ENCODE assay signal across 16 cellular contexts in the genomic region with DNA sequence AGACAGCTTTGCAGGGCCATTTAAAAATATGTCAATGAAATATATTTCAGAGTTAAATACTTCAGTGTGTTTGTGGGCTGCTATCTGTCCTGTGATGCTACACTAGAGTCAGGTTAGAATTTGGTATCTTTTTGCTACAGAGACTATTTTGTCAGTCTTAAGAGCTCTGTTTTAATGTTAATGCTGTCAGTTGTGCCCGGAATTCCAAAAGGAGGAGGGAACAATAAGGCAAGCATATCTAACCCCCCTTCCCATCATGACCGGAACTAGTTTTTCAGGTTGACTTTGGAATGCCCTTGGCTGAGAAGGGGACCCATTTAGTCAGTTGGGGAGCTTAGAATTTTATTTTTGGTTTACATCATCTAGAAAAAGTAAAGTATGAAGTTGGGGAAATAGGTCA.
"Had no signal": no experiment of that assay in that cellular context is flagged by ENCODE, and none has a peak within 500 bp of the region (broad histone marks: within the 10 kb centered on the region; RNA-seq: fewer than 3 reads in every experiment).

No MANE protein-coding gene starts in this region.

- H3K4me1 ChIP-seq: colonic mucosa had no signal

- H3K9me3 ChIP-seq: colonic mucosa, esophagus squamous epithelium, ovary, tibial artery, vagina had no signal

- H3K27ac ChIP-seq: colonic mucosa, esophagus squamous epithelium, tibial artery, vagina had no signal

- H3K4me3 ChIP-seq: colonic mucosa, esophagus squamous epithelium, lung, ovary, tibial artery, vagina had no signal

- ATAC-seq: activated T-cell treated with anti-CD3 and anti-CD28 coated beads, Interleukin-2, amount 50 U/mL, for 72 hours; stimulated activated memory B cell treated with anti-CD40 and anti-IgM and Interleukin-4, amounts not matched to agents 10 μg/mL and 1 μg/mL and 100 μg/mL, for 72 hours had no signal

- H3K36me3 ChIP-seq: colonic mucosa, esophagus squamous epithelium, ovary, tibial artery, vagina had no signal

- DNase-seq: activated CD4-positive, alpha-beta T cell treated with anti-CD3 and anti-CD28 coated beads, Interleukin-2, amount 10 ng/mL, durations not matched to agents 7 days and 5 days; activated CD8-positive, alpha-beta memory T cell treated with anti-CD3 and anti-CD28 coated beads, Interleukin-2, amount 50 U/mL, for 48 hours; activated gamma-delta T cell; activated T-cell treated with anti-CD3 and anti-CD28 coated beads, Interleukin-2, amount 50 U/mL, for 72 hours; amygdala; central memory CD4-positive, alpha-beta T cell; colonic mucosa; esophagus squamous epithelium; glutamatergic neuron; naive B cell; ovary; stimulated activated CD4-positive, alpha-beta T cell treated with anti-CD3 and anti-CD28 coated beads, Interleukin-2, amount 100 ng/mL, for 48 hours; tibial artery had no signal

- H3K27me3 ChIP-seq: colonic mucosa, esophagus squamous epithelium, ovary, tibial artery, vagina had no signal
